10 cellular contexts compared by ENCODE assay signal in genomic region chr2:120935339-120936313, GRCh38.
DNase-seq lines count a peak whose midpoint lies in the region; ATAC-seq and TF ChIP-seq lines count a peak whose summit lies in the region.
"Had no signal": no experiment of that assay in that cellular context is flagged by ENCODE, and none has a peak within 500 bp of the region (broad histone marks: within the 10 kb centered on the region; RNA-seq: fewer than 3 reads in every experiment).

No MANE protein-coding gene starts in this region.

- H3K4me3 ChIP-seq in AG04450 (ENCODE audit: low read depth, low read length) (peak overlapping the region; percentile 27; the same call in 1 of the 2 replicates), epithelial cell of proximal tubule (ENCODE audit: low read depth, low read length) (no peak overlapping the region)
- H3K4me3 ChIP-seq: Peyer's patch had no signal

- TF ChIP-seq CTCF in AG04450 (IDR thresholded peaks at IDR 0.05; ENCODE audit: low read depth, low read length) (no peak), epithelial cell of proximal tubule (conservative IDR thresholded peaks at IDR 0.05; ENCODE audit: low read depth, low read length) (no peak), omental fat pad (IDR thresholded peaks at IDR 0.05) (no peak)

- peaks cover 2% of the 10 kb centered on the region; the same call in 1 of the 2 replicates for H3K9me3 ChIP-seq in AG04450 (ENCODE audit: control insufficient read depth, insufficient read depth, low read length)
- H3K9me3 ChIP-seq: Peyer's patch had no signal

- peak; percentile 17 for ATAC-seq in omental fat pad (ENCODE audit: low FRiP score)
- ATAC-seq in HG02588 (IDR thresholded peaks at IDR 0.05; ENCODE audit: unreplicated experiment): no peak

- H3K27ac ChIP-seq in AG04450 (ENCODE audit: low read depth, low read length) (peak overlapping the region; percentile 91), caudate nucleus (ENCODE audit: low read depth, low read length) (no peak overlapping the region)
- H3K27ac ChIP-seq: Peyer's patch had no signal

- CTCF ChIA-PET in AG04450 (lab: Charles Lee): no interaction called here

- DNase-seq in AG04450 (ENCODE audit: low read depth, low spot score) (no peak), NCI-H226 (peak; percentile 95), epithelial cell of proximal tubule (ENCODE audit: low read depth) (peak; percentile 79), omental fat pad (ENCODE audit: low spot score) (no peak), caudate nucleus (lab: John Stamatoyannopoulos, UW) (no peak), activated gamma-delta T cell (lab: John Stamatoyannopoulos, UW) (no peak)
- DNase-seq in stimulated activated CD4-positive, alpha-beta T cell treated with anti-CD3 and anti-CD28 coated beads, Interleukin-4, amount 100 ng/mL, for 1 hour: no peak
- DNase-seq: DMS 273 treated with DMSO at 0.1 percent for 48 hours had no signal

- H3K27me3 ChIP-seq in AG04450 (ENCODE audit: control insufficient read depth, insufficient read depth, low read length): no peaks in the 10 kb centered on the region
- H3K27me3 ChIP-seq: Peyer's patch had no signal

- POLR2A ChIA-PET in AG04450 (lab: Yijun Ruan, JAX): interaction anchor here (0.7 to 1.0 kb wide), 2 partner anchors 139 to 170 kb away, joined by 3 to 4 read pairs; no protein-coding TSS in a partner anchor

Comparison
In these comparisons a context has a peak if more than half of its experiments do, and no peak if none do; other contexts are left out.
1. DNase-seq: peak in NCI-H226 (single experiment) and epithelial cell of proximal tubule (single experiment); none in AG04450 (single experiment), omental fat pad (single experiment), caudate nucleus (0 of 61), activated gamma-delta T cell (single experiment) and stimulated activated CD4-positive, alpha-beta T cell treated with anti-CD3 and anti-CD28 coated beads, Interleukin-4, amount 100 ng/mL, for 1 hour (single experiment).